ENCODE assay signal across 8 cellular contexts in genomic region chr4:128060620-128061565, GRCh38. TPM values are rescaled to one million over a fixed set of nuclear protein-coding genes. Genes with fewer than 3 reads are reported as not detected.
A peak's percentile ranks its signal among the peaks of the same experiment; 100 is the strongest.
DNase-seq lines count a peak whose midpoint lies in the region; ATAC-seq and TF ChIP-seq lines count a peak whose summit lies in the region.

LARP1B (plus strand) TSS chr4:128061312; CDS start chr4:128074952, 13,640 bp downstream.

- peaks cover 16% of the 10 kb centered on the region for H3K4me1 Mint-ChIP-seq in activated naive CD4-positive, alpha-beta T cell treated with anti-CD3 and anti-CD28 coated beads for 36 hours (ENCODE audit: low read depth)

- peaks cover 0 to 29% (median 6%) of the 10 kb centered on the region in 3 donors for H3K4me1 ChIP-seq in gastroesophageal sphincter

- no peaks in the 10 kb centered on the region for H3K27me3 Mint-ChIP-seq in activated naive CD4-positive, alpha-beta T cell treated with anti-CD3 and anti-CD28 coated beads for 36 hours (ENCODE audit: low read depth)

- no peak for TF ChIP-seq CTCF in HFF-Myc (IDR thresholded peaks at IDR 0.05; ENCODE audit: low read depth, low read length, missing control alignments)
- TF ChIP-seq CTCF in gastroesophageal sphincter (IDR thresholded peaks at IDR 0.05) = no peak

- H3K36me3 ChIP-seq in gastroesophageal sphincter = no peaks in the 10 kb centered on the region

- peak; percentile 94 for DNase-seq in GM04504 (ENCODE audit: low read depth)
- DNase-seq in HFF-Myc (ENCODE audit: extremely low read depth, low read depth) = peak; percentile 77
- peak; percentile 91 for DNase-seq in MV-4-11 (lab: John Stamatoyannopoulos, UW)
- DNase-seq in SK-N-DZ (ENCODE audit: low spot score) = peak; percentile 95
- peak; percentile 94 for DNase-seq in activated naive CD4-positive, alpha-beta T cell treated with anti-CD3 and anti-CD28 coated beads for 36 hours
- peak; percentile 25 to 96 (median 87) for DNase-seq in nucleus accumbens (lab: John Stamatoyannopoulos, UW)
- peak; percentile 89 for DNase-seq in superior temporal gyrus (ENCODE audit: extremely low spot score)

- H3K4me3 ChIP-seq in HFF-Myc (replicated peaks; ENCODE audit: low read depth, low read length) = peak within 1 kb of the TSS; percentile 83
- H3K4me3 ChIP-seq in gastroesophageal sphincter = peak within 1 kb of the TSS; percentile 56 to 93

- peak within 1 kb of the TSS; percentile 82 for H3K4me3 Mint-ChIP-seq in activated naive CD4-positive, alpha-beta T cell treated with anti-CD3 and anti-CD28 coated beads for 36 hours

- no peaks in the 10 kb centered on the region for H3K9me3 Mint-ChIP-seq in activated naive CD4-positive, alpha-beta T cell treated with anti-CD3 and anti-CD28 coated beads for 36 hours

- TF ChIP-seq POLR2A in gastroesophageal sphincter (IDR thresholded peaks at IDR 0.05) = peak; percentile 74 to 81

- peak; percentile 97 for ATAC-seq in gastroesophageal sphincter

- WGBS in gastroesophageal sphincter (ENCODE audit: low coverage in 1 of 2), 2 donors = 0% methylated on average over 8 of the region's 118 CpGs; no CpG with 5 or more reads in 1 of the 2 donors

- CTCF ChIA-PET in activated naive CD4-positive, alpha-beta T cell treated with anti-CD3 and anti-CD28 coated beads for 36 hours (lab: Charles Lee) = interaction anchor here (1.0 kb wide), 1 partner anchor 33 kb away, joined by 4 read pairs; no protein-coding TSS in a partner anchor

- no peak for TF ChIP-seq EP300 in gastroesophageal sphincter (IDR thresholded peaks at IDR 0.05)

- H3K27ac Mint-ChIP-seq in activated naive CD4-positive, alpha-beta T cell treated with anti-CD3 and anti-CD28 coated beads for 36 hours = peak within 1 kb of the TSS; percentile 81

- H3K9me3 ChIP-seq in gastroesophageal sphincter = no peaks in the 10 kb centered on the region

- no peaks in the 10 kb centered on the region for H3K36me3 Mint-ChIP-seq in activated naive CD4-positive, alpha-beta T cell treated with anti-CD3 and anti-CD28 coated beads for 36 hours (ENCODE audit: low read depth)

- H3K27ac ChIP-seq in gastroesophageal sphincter = peak within 1 kb of the TSS; percentile 77 to 98 (median 96)

- H3K27me3 ChIP-seq in gastroesophageal sphincter = no peaks in the 10 kb centered on the region

- intact Hi-C loops in activated naive CD4-positive, alpha-beta T cell treated with anti-CD3 and anti-CD28 coated beads for 36 hours (cut with micrococcal nuclease) = loop anchor here (1.0 to 10.0 kb wide), 7 partner anchors 64 to 1032 kb away; partner anchors contain the start of genes ABHD18, HSPA4L, MFSD8 and PLK4

RNA-seq across cellular contexts. Expression of gene LARP1B, which starts in this region (rescaled TPM):
- 23.2 and 26.4 TPM in 2 replicates for polyA plus RNA-seq in SK-N-DZ (2014; cell fraction: cytosol; rRNA removed)
- polyA plus RNA-seq in SK-N-DZ (2014; cell fraction: nucleus; rRNA removed) = 31.8 and 34.6 TPM in 2 replicates
- total RNA-seq in activated naive CD4-positive, alpha-beta T cell treated with anti-CD3 and anti-CD28 coated beads for 36 hours = 10 to 100 TPM; 17.6 to 18.9 TPM
- total RNA-seq in gastroesophageal sphincter = 10 to 100 TPM; 18.5 to 33.2 (median 26.4) TPM

Comparison
In these comparisons a context has a peak if more than half of its experiments do, and no peak if none do; other contexts are left out.
1. Peak in every context shown above with its lines: DNase-seq, ATAC-seq, H3K4me3 ChIP-seq and H3K27ac ChIP-seq.